ENCODE assay signal across 11 cellular contexts in genomic region chr12:89768586-89769482, GRCh38.
DNase-seq lines count a peak whose midpoint lies in the region; TF ChIP-seq lines count a peak whose summit lies in the region.
"Had no signal": no experiment of that assay in that cellular context is flagged by ENCODE, and none has a peak within 500 bp of the region (broad histone marks: within the 10 kb centered on the region; RNA-seq: fewer than 3 reads in every experiment).

No MANE protein-coding gene starts in this region.

- H3K36me3 ChIP-seq in fibroblast of lung (ENCODE audit: control insufficient read depth, insufficient read depth, low read length), result no peaks in the 10 kb centered on the region
- no peaks in the 10 kb centered on the region for H3K36me3 ChIP-seq in testis (ENCODE audit: low read depth, missing control alignments)
- H3K36me3 ChIP-seq: stomach had no signal

- intact Hi-C loops in testis (cut with DNase I; ENCODE audit: low total_unique reads), result no loop called here

- no peaks in the 10 kb centered on the region for H3K79me2 ChIP-seq in fibroblast of lung (ENCODE audit: control insufficient read depth, insufficient read depth, low read length)

- DNase-seq in activated naive CD4-positive, alpha-beta T cell treated with Interleukin-2 at 50 U/mL for 16 hours, result peak; percentile 34
- no peak for DNase-seq in activated naive CD4-positive, alpha-beta T cell treated with anti-CD3 and anti-CD28 coated beads, Interleukin-2, amount 50 U/mL, for 16 hours
- DNase-seq in RKO (ENCODE audit: low spot score), result peak; percentile 92
- DNase-seq in fibroblast of lung (ENCODE audit: low read depth in 2 of 2), result peak; percentile 89 to 98
- DNase-seq in testis, result peak; percentile 36
- no peak for DNase-seq in 8988T
- DNase-seq in Ammon's horn (ENCODE audit: low spot score), result no peak
- DNase-seq in C1 segment of cervical spinal cord (lab: John Stamatoyannopoulos, UW), result no peak
- DNase-seq: DND-41, NCI-H510A, stomach had no signal

- H3K4me1 ChIP-seq in fibroblast of lung (ENCODE audit: control insufficient read depth, extremely low read depth, insufficient read depth, low read length) (peaks cover 7% of the 10 kb centered on the region), testis (no peaks in the 10 kb centered on the region)
- H3K4me1 ChIP-seq: stomach had no signal

- H3K27me3 ChIP-seq in fibroblast of lung (ENCODE audit: control insufficient read depth, insufficient read depth, low read length), result no peaks in the 10 kb centered on the region
- no peaks in the 10 kb centered on the region for H3K27me3 ChIP-seq in testis
- H3K27me3 ChIP-seq: stomach had no signal

- no peak overlapping the region for H3K9ac ChIP-seq in fibroblast of lung (ENCODE audit: insufficient read depth, low read length)

- H3K4me3 ChIP-seq in fibroblast of lung (replicated peaks in 1 of 4; ENCODE audit: control extremely low read depth in 1 of 4, insufficient read depth in 1 of 4, low read depth in 3 of 4, low read length in 4 of 4) (no peak overlapping the region), testis (no peak overlapping the region)
- H3K4me3 ChIP-seq: stomach had no signal

- WGBS in testis, 2 donors, result 73 to 80% methylated on average over 3 of the region's 3 CpGs

- H3K9me3 ChIP-seq in fibroblast of lung (ENCODE audit: control insufficient read depth, insufficient read depth, low read depth, low read length) (no peaks in the 10 kb centered on the region), testis (no peaks in the 10 kb centered on the region)
- H3K9me3 ChIP-seq: stomach had no signal

- TF ChIP-seq POLR2A in testis (IDR thresholded peaks at IDR 0.05), result no peak

- no peak for TF ChIP-seq CTCF in fibroblast of lung (conservative IDR thresholded peaks at IDR 0.05 in 1 of 2, IDR thresholded peaks at IDR 0.05 in 1 of 2; ENCODE audit: low read depth in 1 of 2, low read length in 2 of 2)
- no peak for TF ChIP-seq CTCF in testis (IDR thresholded peaks at IDR 0.05)

- H4K20me1 ChIP-seq in fibroblast of lung (ENCODE audit: control insufficient read depth, extremely low read depth, insufficient read depth, low read length), result no peaks in the 10 kb centered on the region

- H3K27ac ChIP-seq in fibroblast of lung (ENCODE audit: insufficient read depth, low read length), result peak overlapping the region; percentile 55
- H3K27ac ChIP-seq in testis, result no peak overlapping the region
- H3K27ac ChIP-seq: stomach had no signal

- H2AFZ ChIP-seq in fibroblast of lung (ENCODE audit: low read length), result no peak overlapping the region

- no peak overlapping the region for H3K4me2 ChIP-seq in fibroblast of lung (ENCODE audit: extremely low read depth, insufficient read depth, low read length)

Comparison
In these comparisons a context has a peak if more than half of its experiments do, and no peak if none do; other contexts are left out.
1. DNase-seq: peak in activated naive CD4-positive, alpha-beta T cell treated with Interleukin-2 at 50 U/mL for 16 hours (single experiment), RKO (single experiment), fibroblast of lung (2 of 2) and testis (single experiment); none in activated naive CD4-positive, alpha-beta T cell treated with anti-CD3 and anti-CD28 coated beads, Interleukin-2, amount 50 U/mL, for 16 hours (single experiment), 8988T (single experiment), Ammon's horn (single experiment) and C1 segment of cervical spinal cord (0 of 14).